8 cellular contexts compared by ENCODE assay signal in the genomic region with DNA sequence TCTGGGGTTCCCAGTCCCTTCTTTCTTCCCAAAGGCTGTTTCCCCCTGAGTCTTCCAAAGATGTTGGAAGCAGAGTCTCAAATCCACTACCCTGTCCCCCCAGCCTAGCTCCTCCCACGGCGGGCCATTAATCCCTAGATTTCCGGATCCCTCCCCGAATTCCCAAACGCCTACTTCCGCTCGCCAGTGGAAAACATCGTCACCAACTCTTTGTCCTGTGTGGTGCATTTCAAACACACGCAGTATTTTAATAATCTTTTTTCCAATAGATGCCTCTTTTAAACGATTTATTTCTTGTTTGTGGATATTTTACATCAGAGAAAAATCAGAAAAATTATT. TPM values are rescaled to one million over a fixed set of nuclear protein-coding genes. Genes with fewer than 3 reads are reported as not detected.
DNase-seq lines count a peak whose midpoint lies in the region; ATAC-seq and TF ChIP-seq lines count a peak whose summit lies in the region.

No MANE protein-coding gene starts in this region.

- H3K27ac ChIP-seq in osteoblast (ENCODE audit: low read depth, low read length) = peak overlapping the region; percentile 99

- H4K20me1 ChIP-seq in osteoblast (ENCODE audit: insufficient read depth, low read length) = peaks cover 24% of the 10 kb centered on the region

- peak overlapping the region; percentile 99 for H3K4me3 ChIP-seq in osteoblast (ENCODE audit: insufficient read depth, low read length)

- peak overlapping the region; percentile 91 for H2AFZ ChIP-seq in osteoblast (ENCODE audit: low read length)

- peak overlapping the region; percentile 89 for H3K4me2 ChIP-seq in osteoblast (ENCODE audit: insufficient read depth, low read length)

- intact Hi-C loops in cardiac septum (cut with DNase I) = loop anchor here (2.0 kb wide), 1 partner anchor 61 kb away; the partner anchor contains the start of gene ZNF564

- H3K9me3 ChIP-seq in osteoblast (ENCODE audit: low read depth, low read length) = no peaks in the 10 kb centered on the region

- no peaks in the 10 kb centered on the region for H3K27me3 ChIP-seq in osteoblast (ENCODE audit: insufficient read depth, low read length)

- peaks cover 70% of the 10 kb centered on the region for H3K79me2 ChIP-seq in osteoblast (ENCODE audit: insufficient read depth, low read length)

- peak; percentile 3 for DNase-seq in activated effector memory CD4-positive, alpha-beta T cell treated with Interleukin-2 at 50 U/mL for 16 hours
- no peak for DNase-seq in activated effector memory CD4-positive, alpha-beta T cell treated with anti-CD3 and anti-CD28 coated beads, Interleukin-2, amount 50 U/mL, for 16 hours
- DNase-seq in NCI-H2196 treated with DMSO at 0.1 percent for 48 hours (lab: John Stamatoyannopoulos, UW; ENCODE audit: unreplicated experiment) = peak; percentile 32
- peak; percentile 77 for DNase-seq in amniotic epithelial cell (ENCODE audit: low read depth)
- peak; percentile 79 for DNase-seq in cardiac septum (ENCODE audit: low spot score)
- peak; percentile 95 for DNase-seq in osteoblast (ENCODE audit: insufficient read length, low spot score, missing footprints)
- DNase-seq in stimulated activated CD4-positive, alpha-beta T cell treated with anti-CD3 and anti-CD28 coated beads, Interleukin-15, amount 100 ng/mL, for 24 hours = no peak

- H3K4me1 ChIP-seq in osteoblast (ENCODE audit: insufficient read depth, low read length) = peaks cover 20% of the 10 kb centered on the region

- H3K36me3 ChIP-seq in osteoblast (ENCODE audit: insufficient read depth, low read length) = peaks cover 33% of the 10 kb centered on the region

- ATAC-seq in GM21423 (IDR thresholded peaks at IDR 0.05; ENCODE audit: unreplicated experiment) = no peak

- TF ChIP-seq CTCF in osteoblast (IDR thresholded peaks at IDR 0.05; ENCODE audit: extremely low read depth, low read depth, low read length) = no peak

RNA-seq across cellular contexts. Expression of gene ZNF791, which starts 0.6 kb away (rescaled TPM):
- total RNA-seq in cardiac septum (14.8 TPM), osteoblast (16.5 and 16.6 TPM in 2 replicates)

RNA-seq across cellular contexts. Expression of gene ZNF490, which starts 0.7 kb away (rescaled TPM):
- total RNA-seq in cardiac septum (5.1 TPM), osteoblast (8.7 and 10.6 TPM in 2 replicates)

RNA-seq across cellular contexts. Expression of gene MAN2B1, which starts 55.2 kb away (rescaled TPM):
- total RNA-seq in cardiac septum = 20.6 TPM
- total RNA-seq in osteoblast = 35.8 and 43.0 TPM in 2 replicates

RNA-seq across cellular contexts. Expression of gene WDR83, which starts 55.3 kb away (rescaled TPM):
- total RNA-seq in cardiac septum (10.0 TPM), osteoblast (5.0 and 8.0 TPM in 2 replicates)

Comparison
In these comparisons a context has a peak if more than half of its experiments do, and no peak if none do; other contexts are left out.
1. DNase-seq: peak in activated effector memory CD4-positive, alpha-beta T cell treated with Interleukin-2 at 50 U/mL for 16 hours (single experiment), NCI-H2196 treated with DMSO at 0.1 percent for 48 hours (single experiment), amniotic epithelial cell (single experiment), cardiac septum (single experiment) and osteoblast (single experiment); none in activated effector memory CD4-positive, alpha-beta T cell treated with anti-CD3 and anti-CD28 coated beads, Interleukin-2, amount 50 U/mL, for 16 hours (single experiment) and stimulated activated CD4-positive, alpha-beta T cell treated with anti-CD3 and anti-CD28 coated beads, Interleukin-15, amount 100 ng/mL, for 24 hours (single experiment).